ENCODE assay signal across 30 cellular contexts in the genomic region with DNA sequence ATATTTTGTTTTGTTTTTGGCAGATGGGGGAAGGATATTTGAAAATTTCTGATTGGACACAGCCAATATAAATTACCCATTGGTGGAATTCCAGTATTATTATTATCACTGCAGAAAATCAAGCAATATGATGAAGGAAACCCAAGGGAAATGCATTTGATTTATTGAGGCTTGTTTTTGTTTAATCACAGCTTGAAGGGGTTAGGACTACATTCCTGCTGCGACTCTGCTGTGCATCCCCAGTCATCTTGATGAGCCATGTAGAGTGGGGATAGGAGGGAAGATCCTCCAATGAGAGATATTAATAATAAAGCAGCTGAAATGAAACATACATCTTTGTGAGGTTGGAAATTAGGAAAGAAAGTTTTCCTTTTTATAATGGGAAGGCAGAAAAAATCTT.
"Had no signal": no experiment of that assay in that cellular context is flagged by ENCODE, and none has a peak within 500 bp of the region (broad histone marks: within the 10 kb centered on the region; RNA-seq: fewer than 3 reads in every experiment).

No MANE protein-coding gene starts in this region.

- H3K27ac Mint-ChIP-seq: mesothelial cell of epicardium; naive B cell; natural killer cell; nephron progenitor cell; stimulated activated effector memory CD8-positive, alpha-beta T cell treated with anti-CD3 and anti-CD28 coated beads, Interleukin-12 subunit alpha, Interleukin-12 subunit beta, amount 100 ng/mL, for 72 hours; stimulated activated naive CD8-positive, alpha-beta T cell treated with anti-CD3 and anti-CD28 coated beads, Interleukin-15, Interleukin-2, amounts not matched to agents 100 ng/mL and 50 ng/mL, for 24 hours had no signal

- H3K4me2 ChIP-seq: hepatocyte had no signal

- ATAC-seq: left cardiac atrium; left lung; lower lobe of right lung; natural killer cell; pancreas; right cardiac atrium; sciatic nerve; stimulated activated effector memory CD8-positive, alpha-beta T cell treated with anti-CD3 and anti-CD28 coated beads, Interleukin-12 subunit alpha, Interleukin-12 subunit beta, amount 100 ng/mL, for 72 hours had no signal

- H3K4me3 Mint-ChIP-seq: mesothelial cell of epicardium; naive B cell; natural killer cell; nephron progenitor cell; stimulated activated effector memory CD8-positive, alpha-beta T cell treated with anti-CD3 and anti-CD28 coated beads, Interleukin-12 subunit alpha, Interleukin-12 subunit beta, amount 100 ng/mL, for 72 hours; stimulated activated naive CD8-positive, alpha-beta T cell treated with anti-CD3 and anti-CD28 coated beads, Interleukin-15, Interleukin-2, amounts not matched to agents 100 ng/mL and 50 ng/mL, for 24 hours had no signal

- H3K79me2 ChIP-seq: hepatocyte had no signal

- H3K4me3 ChIP-seq: hepatocyte, left lung, lower lobe of right lung, pancreas, prostate gland, skin epidermis, suprapubic skin, thoracic aorta, tibial artery, upper lobe of left lung, vagina had no signal

- FAIRE-seq: pancreas had no signal

- H3K36me3 Mint-ChIP-seq: mesothelial cell of epicardium; naive B cell; natural killer cell; stimulated activated effector memory CD8-positive, alpha-beta T cell treated with anti-CD3 and anti-CD28 coated beads, Interleukin-12 subunit alpha, Interleukin-12 subunit beta, amount 100 ng/mL, for 72 hours had no signal

- H3K9me3 Mint-ChIP-seq: mesothelial cell of epicardium; naive B cell; natural killer cell; nephron progenitor cell; stimulated activated effector memory CD8-positive, alpha-beta T cell treated with anti-CD3 and anti-CD28 coated beads, Interleukin-12 subunit alpha, Interleukin-12 subunit beta, amount 100 ng/mL, for 72 hours; stimulated activated naive CD8-positive, alpha-beta T cell treated with anti-CD3 and anti-CD28 coated beads, Interleukin-15, Interleukin-2, amounts not matched to agents 100 ng/mL and 50 ng/mL, for 24 hours had no signal

- H3K36me3 ChIP-seq: left lung, lower lobe of right lung, pancreas, prostate gland, suprapubic skin, thoracic aorta, tibial artery, upper lobe of left lung, vagina had no signal

- H3K27ac ChIP-seq: hepatocyte, left lung, lower lobe of right lung, pancreas, prostate gland, suprapubic skin, thoracic aorta, tibial artery, upper lobe of left lung, vagina had no signal

- H3K4me1 ChIP-seq: lower lobe of right lung, pancreas, tibial artery, vagina had no signal

- H3K9me3 ChIP-seq: left lung, lower lobe of right lung, pancreas, prostate gland, suprapubic skin, thoracic aorta, tibial artery, upper lobe of left lung, vagina had no signal

- H2AFZ ChIP-seq: hepatocyte had no signal

- H3K27me3 ChIP-seq: hepatocyte, left lung, pancreas, suprapubic skin, tibial artery, upper lobe of left lung, vagina had no signal

- H3K4me1 Mint-ChIP-seq: naive B cell; natural killer cell; stimulated activated effector memory CD8-positive, alpha-beta T cell treated with anti-CD3 and anti-CD28 coated beads, Interleukin-12 subunit alpha, Interleukin-12 subunit beta, amount 100 ng/mL, for 72 hours had no signal

- DNase-seq: islet precursor cell; kidney glomerular epithelial cell; left cardiac atrium; left lung; lower lobe of right lung; mesendoderm; naive B cell; natural killer cell; nephron progenitor cell; pancreas; posterior cingulate gyrus; retina; right cardiac atrium; stimulated activated CD4-positive, alpha-beta T cell treated with anti-CD3 and anti-CD28 coated beads, Interleukin-12 subunit alpha, Interleukin-12 subunit beta, amount 100 ng/mL, for 4 hours; stimulated activated CD4-positive, alpha-beta T cell treated with anti-CD3 and anti-CD28 coated beads, Interleukin-15, amount 100 ng/mL, for 24 hours; stimulated activated CD4-positive, alpha-beta T cell treated with anti-CD3 and anti-CD28 coated beads, Interleukin-2, amount 100 ng/mL, for 24 hours; stimulated activated CD4-positive, alpha-beta T cell treated with anti-CD3 and anti-CD28 coated beads, Interleukin-4, amount 100 ng/mL, for 1 hour; stimulated activated naive CD4-positive, alpha-beta T cell; tibial artery; upper lobe of left lung had no signal
